ENCODE assay signal across 1 cellular context in genomic region chr18:59393381-59393780, GRCh38.
A peak's percentile ranks its signal among the peaks of the same experiment; 100 is the strongest.
TF ChIP-seq lines count a peak whose summit lies in the region.

No MANE protein-coding gene starts in this region.

TF ChIP-seq in HepG2, 621 proteins besides CTCF, POLR2A, EP300 and RAD21 (continued from another document):
- TF ChIP-seq ZFP1 (CRISPR knock-in tag; IDR thresholded peaks at IDR 0.05) (no peak), ZNF652 (CRISPR knock-in tag; IDR thresholded peaks at IDR 0.05; ENCODE audit: borderline replicate concordance, low read depth) (peak; percentile 17; the same call in 1 of the 2 replicates)
